Comparison of ENCODE assay signal across 17 cellular contexts in the genomic region with DNA sequence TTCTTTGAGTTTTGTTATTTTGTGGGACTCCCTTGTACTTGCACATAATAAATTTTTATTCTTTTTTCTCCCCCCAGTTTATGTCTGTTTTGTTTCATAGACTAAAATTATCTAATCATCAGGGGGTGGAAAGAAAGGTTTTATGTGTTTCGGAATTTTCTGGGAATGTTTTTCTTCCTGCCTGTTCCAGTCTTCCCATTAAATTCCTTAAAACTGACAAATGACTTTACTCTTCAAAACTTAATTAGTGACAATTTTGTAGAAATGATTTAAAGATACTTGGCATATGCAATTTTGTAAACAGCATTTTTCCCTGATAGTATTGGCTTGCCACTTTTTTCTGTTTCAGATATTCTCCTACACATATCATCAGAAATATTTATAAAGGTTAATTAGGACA.
A peak's percentile ranks its signal among the peaks of the same experiment; 100 is the strongest.
DNase-seq lines count a peak whose midpoint lies in the region; FAIRE-seq and TF ChIP-seq lines count a peak whose summit lies in the region.
"Had no signal": no experiment of that assay in that cellular context is flagged by ENCODE, and none has a peak within 500 bp of the region (broad histone marks: within the 10 kb centered on the region; RNA-seq: fewer than 3 reads in every experiment).

No MANE protein-coding gene starts in this region.

- H4K8ac ChIP-seq in H9 (replicated peaks; ENCODE audit: insufficient read length, low read depth, low read length): no peak overlapping the region

- H3K36me3 Mint-ChIP-seq in H9 (ENCODE audit: insufficient read depth in 1 of 3, low read depth in 3 of 3): no peaks in the 10 kb centered on the region
- H3K36me3 Mint-ChIP-seq: CD8-positive, alpha-beta T cell had no signal

- H3K4me3 ChIP-seq in Loucy (ENCODE audit: low read length, poor library complexity, severe bottlenecking): no peak overlapping the region
- H3K4me3 ChIP-seq: BLaER1 treated with 17β-estradiol and CSF1 and Interleukin-3, amounts not matched to agents 10 nM and 100 nM; GM23248 had no signal

- no CpG with 5 or more reads among the region's 1 CpG for WGBS in H9 (ENCODE audit: extremely low coverage, insufficient read length, low lambda C conversion rate)

- no peaks in the 10 kb centered on the region for H3K23me2 ChIP-seq in H9 (ENCODE audit: insufficient read length, low read depth, low read length, poor library complexity, severe bottlenecking)

- no peak overlapping the region for H3K27ac ChIP-seq in H9 (ENCODE audit: insufficient read length, low read depth, low read length)
- H3K27ac ChIP-seq: BLaER1 treated with 17β-estradiol and CSF1 and Interleukin-3, amounts not matched to agents 10 nM and 100 nM; GM23248 had no signal

- H3K9me3 Mint-ChIP-seq in H9: no peaks in the 10 kb centered on the region

- no peaks in the 10 kb centered on the region for H3K36me3 ChIP-seq in Loucy (ENCODE audit: insufficient read depth, low read length)
- H3K36me3 ChIP-seq: BLaER1 treated with 17β-estradiol and CSF1 and Interleukin-3, amounts not matched to agents 10 nM and 100 nM had no signal

- no peak overlapping the region for H3K4ac ChIP-seq in H9 (ENCODE audit: low read depth, low read length)

- H3K9me2 ChIP-seq in Loucy (replicated peaks; ENCODE audit: low read depth, low read length): no peaks in the 10 kb centered on the region

- H3K79me2 ChIP-seq in H9 (ENCODE audit: insufficient read depth, low read length): no peaks in the 10 kb centered on the region
- H3K79me2 ChIP-seq in Loucy (ENCODE audit: insufficient read depth, low read length): no peaks in the 10 kb centered on the region

- DNase-seq in H9 (no peak), epidermal melanocyte (ENCODE audit: insufficient read length, low spot score) (no peak), OCI-M2 (lab: John Stamatoyannopoulos, UW; ENCODE audit: unreplicated experiment) (no peak)
- DNase-seq in activated effector memory CD4-positive, alpha-beta T cell treated with Interleukin-2 at 50 U/mL for 16 hours: no peak
- DNase-seq: Calu3; CD8-positive, alpha-beta T cell; DMS53; DND-41; GM23248; HCEC 1CT; IMR-90 had no signal

- H3K14ac ChIP-seq in H9 (ENCODE audit: insufficient read depth, low read length): no peak overlapping the region

- H3K27me3 ChIP-seq in H9 (ENCODE audit: insufficient read depth, low read length): no peaks in the 10 kb centered on the region
- no peaks in the 10 kb centered on the region for H3K27me3 ChIP-seq in Loucy (ENCODE audit: insufficient read depth, low read length, poor library complexity, severe bottlenecking)
- H3K27me3 ChIP-seq: BLaER1 treated with 17β-estradiol and CSF1 and Interleukin-3, amounts not matched to agents 10 nM and 100 nM had no signal

- H3T11ph ChIP-seq in H9 (ENCODE audit: low read length): no peak overlapping the region

- no peaks in the 10 kb centered on the region for H3F3A ChIP-seq in Loucy (ENCODE audit: low read depth)

- FAIRE-seq in endometrium (lab: Jason Lieb, UNC): peak; percentile 98
- FAIRE-seq: GM12891, HTR-8/SVneo had no signal

- H3K4me1 ChIP-seq in H9 (ENCODE audit: insufficient read depth, low read length) (no peaks in the 10 kb centered on the region), Loucy (ENCODE audit: insufficient read depth, low read length, poor library complexity, severe bottlenecking) (no peaks in the 10 kb centered on the region)
- H3K4me1 ChIP-seq: BLaER1 treated with 17β-estradiol and CSF1 and Interleukin-3, amounts not matched to agents 10 nM and 100 nM had no signal

- H3K9ac ChIP-seq in H9 (ENCODE audit: extremely low read depth, insufficient read length, low read length) (no peak overlapping the region), Loucy (ENCODE audit: low read depth, low read length, poor library complexity, severe bottlenecking) (no peak overlapping the region)
- H3K9ac ChIP-seq: BLaER1 treated with 17β-estradiol and CSF1 and Interleukin-3, amounts not matched to agents 10 nM and 100 nM; GM23248 had no signal

- H3K4me3 Mint-ChIP-seq in H9: no peak overlapping the region
- H3K4me3 Mint-ChIP-seq: B cell; CD8-positive, alpha-beta T cell had no signal

- TF ChIP-seq CTCF in H9 (conservative IDR thresholded peaks at IDR 0.05): no peak
- TF ChIP-seq CTCF in Loucy (conservative IDR thresholded peaks at IDR 0.05; ENCODE audit: low read length): no peak

- no peak overlapping the region for H2BK5ac ChIP-seq in H9 (ENCODE audit: insufficient read length, low read length)

- H3K4me1 Mint-ChIP-seq in H9: peaks cover 0 to 14% of the 10 kb centered on the region in 2 experiments; a peak in 3 of 4 replicates
- H3K4me1 Mint-ChIP-seq: B cell had no signal

- no peak overlapping the region for H4K5ac ChIP-seq in H9 (ENCODE audit: insufficient read length, low read depth, low read length)

- H2AK5ac ChIP-seq in H9 (ENCODE audit: insufficient read length, low read length): no peak overlapping the region

- no peak overlapping the region for H2BK120ac ChIP-seq in H9 (ENCODE audit: low read depth, low read length, poor library complexity, severe bottlenecking)

- no peak overlapping the region for H2BK20ac ChIP-seq in H9 (ENCODE audit: low read depth, low read length, poor library complexity, severe bottlenecking)

- no peaks in the 10 kb centered on the region for H4K20me1 ChIP-seq in H9 (ENCODE audit: control insufficient read depth, insufficient read depth, insufficient read length)
- no peaks in the 10 kb centered on the region for H4K20me1 ChIP-seq in Loucy (ENCODE audit: insufficient read depth, low read length, poor library complexity, severe bottlenecking)
- H4K20me1 ChIP-seq: BLaER1 treated with 17β-estradiol and CSF1 and Interleukin-3, amounts not matched to agents 10 nM and 100 nM had no signal

- H3K27me3 Mint-ChIP-seq in H9 (ENCODE audit: low read depth): no peaks in the 10 kb centered on the region
- H3K27me3 Mint-ChIP-seq: B cell had no signal

- H3K4me2 ChIP-seq in H9 (ENCODE audit: insufficient read depth, insufficient read length, low read length) (no peak overlapping the region), Loucy (ENCODE audit: low read depth, low read length, poor library complexity, severe bottlenecking) (no peak overlapping the region)
- H3K4me2 ChIP-seq: BLaER1 treated with 17β-estradiol and CSF1 and Interleukin-3, amounts not matched to agents 10 nM and 100 nM had no signal

- H2AFZ ChIP-seq in H9 (ENCODE audit: low read length): no peak overlapping the region
- H2AFZ ChIP-seq in Loucy (ENCODE audit: low read length): 0 out of 2 replicates have a peak overlapping the region, but pooled peaks have one; percentile 52
- H2AFZ ChIP-seq: GM23248 had no signal

- H3K23ac ChIP-seq in H9 (ENCODE audit: insufficient read length, low read depth, low read length): no peak overlapping the region

- H3K79me1 ChIP-seq in H9 (ENCODE audit: insufficient read depth, low read depth, low read length, poor library complexity, severe bottlenecking): no peaks in the 10 kb centered on the region

- H3K9me3 ChIP-seq in H9 (ENCODE audit: control insufficient read depth, low read depth, low read length) (no peaks in the 10 kb centered on the region), Loucy (ENCODE audit: insufficient read depth, low read depth, low read length) (no peaks in the 10 kb centered on the region)
- H3K9me3 ChIP-seq: BLaER1 treated with 17β-estradiol and CSF1 and Interleukin-3, amounts not matched to agents 10 nM and 100 nM had no signal

- H2BK15ac ChIP-seq in H9 (ENCODE audit: low read depth, low read length): no peak overlapping the region

- H2BK12ac ChIP-seq in H9 (ENCODE audit: insufficient read length, low read depth, low read length): no peak overlapping the region

- no peak overlapping the region for H3K18ac ChIP-seq in H9 (ENCODE audit: insufficient read length, low read depth, low read length)

- H3K56ac ChIP-seq in H9 (ENCODE audit: insufficient read length, low read depth, low read length): no peak overlapping the region

- peak overlapping the region in 2 of 3 experiments; percentile 42 to 62; a peak in 2 of 7 replicates for H3K27ac Mint-ChIP-seq in H9
- H3K27ac Mint-ChIP-seq: B cell; CD8-positive, alpha-beta T cell had no signal

- H4K91ac ChIP-seq in H9 (ENCODE audit: insufficient read length, low read depth, low read length): no peak overlapping the region
